ENCODE assay signal across 8 cellular contexts in the genomic region with DNA sequence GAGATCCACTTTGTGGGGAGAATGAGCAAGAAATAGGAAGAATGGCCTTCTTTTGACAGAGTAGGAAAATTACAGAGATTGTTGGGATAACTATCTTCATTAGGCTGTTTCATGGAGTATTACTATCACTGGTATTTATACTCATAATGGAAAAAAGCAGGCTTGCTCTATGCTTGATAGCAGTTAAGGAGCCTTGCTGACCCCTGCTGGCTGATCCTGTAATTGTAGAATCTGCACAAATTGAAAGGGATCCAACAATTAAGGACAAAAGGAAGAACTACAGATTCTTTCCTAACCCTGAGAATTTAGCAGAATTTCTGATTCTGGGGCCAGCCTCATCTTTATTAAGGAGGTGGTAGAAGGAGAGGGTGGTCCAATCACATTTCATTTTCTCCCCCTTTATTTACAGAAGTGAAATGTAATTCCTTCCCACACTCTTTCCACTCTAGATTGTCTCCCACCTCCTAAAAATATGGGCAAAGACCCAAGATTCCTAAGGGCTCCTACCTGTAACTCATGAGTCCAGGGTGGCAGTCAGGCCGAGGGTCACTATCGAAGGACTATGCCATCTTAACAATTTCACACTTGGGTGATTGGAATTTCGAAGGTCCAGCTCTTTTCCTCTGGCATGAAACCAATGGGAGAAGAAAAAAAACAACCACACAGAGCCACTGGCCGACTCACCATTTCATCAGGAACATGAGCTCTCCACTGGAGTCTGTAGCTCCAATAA. TPM values are rescaled to one million over a fixed set of nuclear protein-coding genes. Genes with fewer than 3 reads are reported as not detected.
DNase-seq lines count a peak whose midpoint lies in the region; ATAC-seq and TF ChIP-seq lines count a peak whose summit lies in the region.

No MANE protein-coding gene starts in this region.

- ATAC-seq in GM21737 (IDR thresholded peaks at IDR 0.05; ENCODE audit: unreplicated experiment): no peak
- no peak for ATAC-seq in HG02852 (IDR thresholded peaks at IDR 0.05; ENCODE audit: unreplicated experiment)

- no peaks in the 10 kb centered on the region for H3K27me3 ChIP-seq in ascending aorta
- no peaks in the 10 kb centered on the region for H3K27me3 ChIP-seq in skeletal muscle tissue (ENCODE audit: control insufficient read depth in 3 of 3, insufficient read depth in 3 of 3, low read length in 3 of 3)

- H3K4me1 ChIP-seq in ascending aorta: no peaks in the 10 kb centered on the region
- H3K4me1 ChIP-seq in skeletal muscle tissue (ENCODE audit: control insufficient read depth in 3 of 3, insufficient read depth in 3 of 3, low read length in 3 of 3): peaks cover 5 to 11% (median 5%) of the 10 kb centered on the region in 3 donors

- DNase-seq in GF-D8 (lab: John Stamatoyannopoulos, UW) (peak; percentile 32), NCI-H1048 (lab: John Stamatoyannopoulos, UW) (peak; percentile 60), T-helper 9 cell (peak; percentile 72), ascending aorta (ENCODE audit: low spot score in 2 of 2) (peak in 1 of 2 donors; percentile 92), hippocampal formation (lab: John Stamatoyannopoulos, UW) (peak; percentile 20 to 79)

- H3K9me3 ChIP-seq in ascending aorta (no peaks in the 10 kb centered on the region), skeletal muscle tissue (ENCODE audit: control insufficient read depth in 3 of 3, low read length in 3 of 3) (no peaks in the 10 kb centered on the region)

- peaks cover 29 to 52% of the 10 kb centered on the region in 2 donors for H3K36me3 ChIP-seq in ascending aorta
- peaks cover 8 to 26% (median 16%) of the 10 kb centered on the region in 3 donors for H3K36me3 ChIP-seq in skeletal muscle tissue (ENCODE audit: control insufficient read depth in 3 of 3, insufficient read depth in 3 of 3, low read length in 3 of 3)

- no peak overlapping the region for H3K9ac ChIP-seq in skeletal muscle tissue (ENCODE audit: low read depth in 1 of 3, low read length in 3 of 3)

- H3K4me3 ChIP-seq in ascending aorta: no peak overlapping the region
- H3K4me3 ChIP-seq in skeletal muscle tissue (ENCODE audit: low read length in 3 of 3): no peak overlapping the region

- H3K27ac ChIP-seq in ascending aorta: peak overlapping the region in 1 of 2 donors; percentile 34
- H3K27ac ChIP-seq in skeletal muscle tissue (ENCODE audit: low read depth, low read length): peak overlapping the region; percentile 42

- intact Hi-C loops in ascending aorta (cut with DNase I): loop anchor here (1.0 to 2.0 kb wide), 4 partner anchors 24 to 56 kb away; partner anchors contain the start of gene COPZ2

- peak; percentile 67 to 83 (median 82) for TF ChIP-seq CTCF in ascending aorta (IDR thresholded peaks at IDR 0.05)

RNA-seq across cellular contexts. Expression of gene NFE2L1, which starts 26.3 kb away (rescaled TPM):
- total RNA-seq in ascending aorta (114 TPM), skeletal muscle tissue (93.4 TPM)

RNA-seq across cellular contexts. Expression of gene CBX1, which starts 26.8 kb away (rescaled TPM):
- 20.2 TPM for total RNA-seq in ascending aorta
- total RNA-seq in skeletal muscle tissue: 39.1 TPM

RNA-seq across cellular contexts. Expression of gene SNX11, which starts 33.1 kb away (rescaled TPM):
- total RNA-seq in ascending aorta: 6.6 TPM
- 7.3 TPM for total RNA-seq in skeletal muscle tissue

RNA-seq across cellular contexts. Expression of gene COPZ2, which starts 36.9 kb away (rescaled TPM):
- 155 TPM for total RNA-seq in ascending aorta
- 39.7 TPM for total RNA-seq in skeletal muscle tissue
